In the genomic region with DNA sequence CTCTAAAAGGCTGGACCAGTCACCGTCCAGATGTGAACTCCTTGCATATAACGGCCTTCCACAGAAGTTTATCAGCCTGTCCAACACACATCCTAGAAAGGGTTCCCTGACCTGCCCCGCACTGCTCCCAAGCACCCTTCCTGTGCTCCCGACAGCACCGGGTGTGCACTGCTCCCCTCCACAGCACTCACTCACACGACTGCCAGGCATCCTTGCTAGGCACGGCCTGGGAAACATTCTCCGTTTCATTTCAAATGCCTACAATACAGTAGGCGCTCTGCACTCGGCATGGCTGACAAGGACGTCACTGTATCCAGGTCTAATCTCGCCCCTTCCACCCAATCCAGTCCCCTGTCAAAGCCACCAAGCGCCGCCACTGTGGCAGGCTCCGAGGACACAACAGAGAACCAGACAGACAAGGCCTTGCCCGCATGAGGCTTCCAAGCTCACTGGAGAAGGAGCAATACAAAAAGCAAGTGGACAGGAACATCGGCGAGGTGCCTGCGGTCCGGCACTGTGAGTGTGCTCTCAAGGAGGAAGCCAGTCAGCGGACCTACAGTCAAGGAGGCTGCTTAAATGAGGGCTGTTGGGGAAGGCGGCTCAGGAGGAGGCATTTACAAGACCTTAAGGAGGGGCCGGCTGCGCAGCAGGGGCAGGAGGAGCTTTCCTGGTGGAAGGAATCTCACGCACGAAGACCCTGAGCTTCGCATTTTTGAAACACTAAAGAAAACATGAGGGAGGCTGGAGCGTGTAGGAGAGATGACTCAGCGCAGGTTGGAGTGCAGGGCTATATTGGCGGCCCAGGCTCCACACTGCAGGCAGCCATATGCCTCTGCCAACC, we compare ENCODE assay signal across 1 cellular context.
A peak's percentile ranks its signal among the peaks of the same experiment; 100 is the strongest.
TF ChIP-seq lines count a peak whose summit lies in the region.

No MANE protein-coding gene starts in this region.

TF ChIP-seq in K562, 482 proteins besides CTCF, POLR2A, EP300 and RAD21:
- TF ChIP-seq C11orf30 (IDR thresholded peaks at IDR 0.05; ENCODE audit: low read depth) (peak; percentile 49), ZNF316 (IDR thresholded peaks at IDR 0.05) (peak; percentile 48; the same call in 1 of the 2 replicates), SNRNP70 (optimal IDR thresholded peaks at IDR 0.05; ENCODE audit: low read depth, low read length) (no peak), BHLHE40 (IDR thresholded peaks at IDR 0.05; ENCODE audit: low read length) (no peak), NFE2 (IDR thresholded peaks at IDR 0.05; ENCODE audit: low read depth) (peak; percentile 49; the same call in 1 of the 2 replicates), NFXL1 (CRISPR knock-in tag; IDR thresholded peaks at IDR 0.05) (no peak), ZNF121 (CRISPR knock-in tag; conservative IDR thresholded peaks at IDR 0.05) (no peak)
- TF ChIP-seq, protein P1, sequence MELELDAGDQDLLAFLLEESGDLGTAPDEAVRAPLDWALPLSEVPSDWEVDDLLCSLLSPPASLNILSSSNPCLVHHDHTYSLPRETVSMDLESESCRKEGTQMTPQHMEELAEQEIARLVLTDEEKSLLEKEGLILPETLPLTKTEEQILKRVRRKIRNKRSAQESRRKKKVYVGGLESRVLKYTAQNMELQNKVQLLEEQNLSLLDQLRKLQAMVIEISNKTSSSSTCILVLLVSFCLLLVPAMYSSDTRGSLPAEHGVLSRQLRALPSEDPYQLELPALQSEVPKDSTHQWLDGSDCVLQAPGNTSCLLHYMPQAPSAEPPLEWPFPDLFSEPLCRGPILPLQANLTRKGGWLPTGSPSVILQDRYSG (tag; conservative IDR thresholded peaks at IDR 0.05; ENCODE audit: low read depth) = no peak
- TF ChIP-seq, protein P2, sequence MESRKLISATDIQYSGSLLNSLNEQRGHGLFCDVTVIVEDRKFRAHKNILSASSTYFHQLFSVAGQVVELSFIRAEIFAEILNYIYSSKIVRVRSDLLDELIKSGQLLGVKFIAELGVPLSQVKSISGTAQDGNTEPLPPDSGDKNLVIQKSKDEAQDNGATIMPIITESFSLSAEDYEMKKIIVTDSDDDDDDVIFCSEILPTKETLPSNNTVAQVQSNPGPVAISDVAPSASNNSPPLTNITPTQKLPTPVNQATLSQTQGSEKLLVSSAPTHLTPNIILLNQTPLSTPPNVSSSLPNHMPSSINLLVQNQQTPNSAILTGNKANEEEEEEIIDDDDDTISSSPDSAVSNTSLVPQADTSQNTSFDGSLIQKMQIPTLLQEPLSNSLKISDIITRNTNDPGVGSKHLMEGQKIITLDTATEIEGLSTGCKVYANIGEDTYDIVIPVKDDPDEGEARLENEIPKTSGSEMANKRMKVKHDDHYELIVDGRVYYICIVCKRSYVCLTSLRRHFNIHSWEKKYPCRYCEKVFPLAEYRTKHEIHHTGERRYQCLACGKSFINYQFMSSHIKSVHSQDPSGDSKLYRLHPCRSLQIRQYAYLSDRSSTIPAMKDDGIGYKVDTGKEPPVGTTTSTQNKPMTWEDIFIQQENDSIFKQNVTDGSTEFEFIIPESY (CRISPR knock-in tag; IDR thresholded peaks at IDR 0.05) = peak; percentile 50; the same call in 1 of the 2 replicates
- TF ChIP-seq, protein P3, sequence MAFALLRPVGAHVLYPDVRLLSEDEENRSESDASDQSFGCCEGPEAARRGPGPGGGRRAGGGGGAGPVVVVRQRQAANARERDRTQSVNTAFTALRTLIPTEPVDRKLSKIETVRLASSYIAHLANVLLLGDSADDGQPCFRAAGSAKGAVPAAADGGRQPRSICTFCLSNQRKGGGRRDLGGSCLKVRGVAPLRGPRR (CRISPR knock-in tag; IDR thresholded peaks at IDR 0.05) = no peak
- TF ChIP-seq, protein P4, sequence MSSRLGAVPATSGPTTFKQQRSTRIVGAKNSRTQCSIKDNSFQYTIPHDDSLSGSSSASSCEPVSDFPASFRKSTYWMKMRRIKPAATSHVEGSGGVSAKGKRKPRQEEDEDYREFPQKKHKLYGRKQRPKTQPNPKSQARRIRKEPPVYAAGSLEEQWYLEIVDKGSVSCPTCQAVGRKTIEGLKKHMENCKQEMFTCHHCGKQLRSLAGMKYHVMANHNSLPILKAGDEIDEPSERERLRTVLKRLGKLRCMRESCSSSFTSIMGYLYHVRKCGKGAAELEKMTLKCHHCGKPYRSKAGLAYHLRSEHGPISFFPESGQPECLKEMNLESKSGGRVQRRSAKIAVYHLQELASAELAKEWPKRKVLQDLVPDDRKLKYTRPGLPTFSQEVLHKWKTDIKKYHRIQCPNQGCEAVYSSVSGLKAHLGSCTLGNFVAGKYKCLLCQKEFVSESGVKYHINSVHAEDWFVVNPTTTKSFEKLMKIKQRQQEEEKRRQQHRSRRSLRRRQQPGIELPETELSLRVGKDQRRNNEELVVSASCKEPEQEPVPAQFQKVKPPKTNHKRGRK (tag; IDR thresholded peaks at IDR 0.05) = no peak
